Comparison of ENCODE assay signal across 11 cellular contexts in the genomic region with DNA sequence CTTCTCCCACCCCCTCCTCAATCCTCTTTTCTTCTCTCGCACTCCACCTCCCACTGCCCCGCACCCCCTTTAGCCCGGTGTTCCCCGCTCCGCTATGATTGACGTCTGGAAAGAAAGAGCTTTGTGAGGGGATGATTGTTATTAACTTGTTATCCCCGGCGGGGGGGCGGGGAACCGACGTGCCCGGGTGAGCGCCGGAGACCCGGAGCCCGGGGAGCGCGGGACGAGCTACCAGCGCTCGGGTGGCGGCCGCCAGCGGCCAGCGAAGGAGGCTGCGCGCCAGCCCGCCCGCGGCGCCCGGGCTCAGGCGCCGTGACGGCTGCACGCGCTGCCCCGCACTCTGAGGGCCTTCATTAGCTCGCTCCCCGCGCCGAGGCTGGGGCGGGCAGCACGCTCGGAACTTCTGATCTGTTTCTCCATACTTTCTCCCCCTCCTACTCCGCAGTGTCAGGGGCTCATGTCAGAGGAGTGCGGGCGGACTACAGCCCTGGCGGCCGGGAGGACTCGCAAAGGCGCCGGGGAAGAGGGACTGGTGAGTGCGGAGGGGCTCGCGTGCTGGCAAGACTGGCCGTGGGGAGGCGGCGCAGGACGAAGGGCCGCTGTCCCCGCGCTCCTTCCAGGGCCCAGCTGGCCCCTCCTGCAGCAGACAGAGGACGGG. TPM values are rescaled to one million over a fixed set of nuclear protein-coding genes. Genes with fewer than 3 reads are reported as not detected.
A peak's percentile ranks its signal among the peaks of the same experiment; 100 is the strongest.
DNase-seq lines count a peak whose midpoint lies in the region; ATAC-seq lines count a peak whose summit lies in the region.
"Had no signal": no experiment of that assay in that cellular context is flagged by ENCODE, and none has a peak within 500 bp of the region (broad histone marks: within the 10 kb centered on the region; RNA-seq: fewer than 3 reads in every experiment).

No MANE protein-coding gene starts in this region.

- peak; percentile 25 to 98 (median 88) for DNase-seq in NCI-H1417 (lab: John Stamatoyannopoulos, UW)
- DNase-seq in NCI-H1417 treated with DMSO at 0.1 percent for 48 hours (lab: John Stamatoyannopoulos, UW) = no peak
- DNase-seq in SK-N-DZ (ENCODE audit: low spot score) = peak; percentile 33
- no peak for DNase-seq in iPS DF 6.9 (ENCODE audit: low read depth, low spot score)
- no peak for DNase-seq in stimulated activated CD4-positive, alpha-beta T cell treated with anti-CD3 and anti-CD28 coated beads, Interleukin-4, amount 100 ng/mL, for 4 hours

- H3K4me1 ChIP-seq in iPS DF 6.9 (ENCODE audit: control insufficient read depth, insufficient read depth, low read length) (peaks cover 4% of the 10 kb centered on the region; the same call in 1 of the 2 replicates), skeletal muscle satellite cell (ENCODE audit: control insufficient read depth, insufficient read depth, low read length) (peaks cover 5% of the 10 kb centered on the region)
- H3K4me1 ChIP-seq: HAP-1 had no signal

- ATAC-seq in GM18861 (IDR thresholded peaks at IDR 0.05; ENCODE audit: unreplicated experiment) = no peak
- no peak for ATAC-seq in GM21723 (IDR thresholded peaks at IDR 0.05; ENCODE audit: unreplicated experiment)

- H3K9ac ChIP-seq in skeletal muscle satellite cell (ENCODE audit: low read depth, low read length) = no peak overlapping the region

- H3K4me2 ChIP-seq in skeletal muscle satellite cell (ENCODE audit: low read length) = peak overlapping the region; percentile 26

- no peak overlapping the region for H3K27ac ChIP-seq in iPS DF 6.9 (ENCODE audit: low read length)

- peak overlapping the region; percentile 56; the same call in 1 of the 2 replicates for H3K4me3 ChIP-seq in iPS DF 6.9 (ENCODE audit: low read length)
- no peak overlapping the region for H3K4me3 ChIP-seq in skeletal muscle satellite cell (ENCODE audit: low read length)
- H3K4me3 ChIP-seq: HAP-1 had no signal

- no CpG with 5 or more reads among the region's 64 CpGs for WGBS in iPS DF 6.9 (ENCODE audit: insufficient coverage, insufficient read length)

- peaks cover 45% of the 10 kb centered on the region for H3K27me3 ChIP-seq in iPS DF 6.9 (ENCODE audit: control insufficient read depth, insufficient read depth, low read length)
- peaks cover 86% of the 10 kb centered on the region for H3K27me3 ChIP-seq in skeletal muscle satellite cell (ENCODE audit: control insufficient read depth, insufficient read depth, low read length)

- H3K36me3 ChIP-seq in iPS DF 6.9 (ENCODE audit: control insufficient read depth, insufficient read depth, low read length) (no peaks in the 10 kb centered on the region), skeletal muscle satellite cell (ENCODE audit: insufficient read depth, low read length) (no peaks in the 10 kb centered on the region)
- H3K36me3 ChIP-seq: HAP-1 had no signal

- no peaks in the 10 kb centered on the region for H3K9me3 ChIP-seq in iPS DF 6.9 (ENCODE audit: control insufficient read depth, insufficient read depth, low read length)
- H3K9me3 ChIP-seq in skeletal muscle satellite cell (replicated peaks; ENCODE audit: low read length) = no peaks in the 10 kb centered on the region
- H3K9me3 ChIP-seq: HAP-1 had no signal

RNA-seq across cellular contexts. Expression of gene LHX8, which starts 2.1 kb away (rescaled TPM):
- polyA plus RNA-seq in SK-N-DZ (2014; cell fraction: cytosol; rRNA removed) = 0.83 and 1.6 TPM in 2 replicates
- 2.0 and 4.0 TPM in 2 replicates for polyA plus RNA-seq in SK-N-DZ (2014; cell fraction: nucleus; rRNA removed)
- not detected in 2 replicates for total RNA-seq in skeletal muscle satellite cell (2012; rRNA removed)
- total RNA-seq: fibroblast of lung, HT-29 had no signal
- polyA plus RNA-seq: fibroblast of lung had no signal

Comparison
In these comparisons a context has a peak if more than half of its experiments do, and no peak if none do; other contexts are left out.
1. DNase-seq: peak in NCI-H1417 (3 of 3) and SK-N-DZ (single experiment); none in NCI-H1417 treated with DMSO at 0.1 percent for 48 hours (single experiment), iPS DF 6.9 (single experiment) and stimulated activated CD4-positive, alpha-beta T cell treated with anti-CD3 and anti-CD28 coated beads, Interleukin-4, amount 100 ng/mL, for 4 hours (0 of 2).